ENCODE assay signal across 1 cellular context in genomic region chr7:72852937-72853336, GRCh38. TPM values are rescaled to one million over a fixed set of nuclear protein-coding genes. Genes with fewer than 3 reads are reported as not detected.
"Had no signal": no experiment of that assay in that cellular context is flagged by ENCODE, and none has a peak within 500 bp of the region (broad histone marks: within the 10 kb centered on the region; RNA-seq: fewer than 3 reads in every experiment).

No MANE protein-coding gene starts in this region.

RNA-seq across cellular contexts. Expression of gene TYW1B, which starts 24.9 kb away (rescaled TPM):
- total RNA-seq: ascending aorta had no signal
